ENCODE assay signal across 8 cellular contexts in the genomic region with DNA sequence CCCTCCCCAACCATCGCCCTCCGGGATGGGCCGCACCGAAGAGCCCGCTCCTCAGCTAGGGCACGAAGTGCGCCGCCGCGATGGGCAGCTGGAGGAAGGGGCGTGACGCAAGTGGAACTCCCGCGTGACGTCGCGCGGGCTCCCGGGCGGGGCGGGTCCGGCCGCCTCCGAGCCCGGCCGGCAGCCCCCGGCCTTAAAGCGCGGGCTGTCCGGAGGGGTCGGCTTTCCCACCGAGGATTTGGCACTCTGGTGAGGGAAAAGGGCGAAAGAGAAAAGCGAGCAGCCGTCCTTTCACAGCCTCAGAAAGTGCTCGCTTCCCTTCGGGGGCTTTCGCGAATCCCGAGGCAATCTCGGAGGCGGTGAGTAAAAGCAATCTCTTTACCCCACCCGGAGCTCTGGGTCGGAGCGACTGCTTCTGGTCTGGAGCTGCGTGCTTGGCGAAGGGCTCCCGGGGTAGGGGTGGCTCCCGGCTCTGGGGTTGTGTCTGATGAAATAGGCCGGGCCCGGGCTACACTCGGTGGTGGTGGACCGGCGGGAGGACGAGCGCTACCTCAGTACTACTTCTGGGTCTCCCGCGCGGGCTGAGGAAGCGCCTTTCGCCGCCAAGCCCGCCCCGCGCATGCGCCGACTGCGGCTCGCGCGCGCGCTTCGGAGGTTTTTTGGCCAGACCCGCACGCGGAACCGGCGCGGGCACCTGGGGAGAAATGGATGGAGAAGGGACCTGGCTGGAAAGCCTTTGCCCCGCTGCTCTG. TPM values are rescaled to one million over a fixed set of nuclear protein-coding genes. Genes with fewer than 3 reads are reported as not detected.
DNase-seq lines count a peak whose midpoint lies in the region; ATAC-seq and TF ChIP-seq lines count a peak whose summit lies in the region.

A gene (plus strand): TSS at position 123 of the 752 bp plus-strand sequence. CDS start 3,524 bp downstream, outside the sequence.

- H3K9me3 ChIP-seq in AG04450 (ENCODE audit: control insufficient read depth, insufficient read depth, low read length), result no peaks in the 10 kb centered on the region

- TF ChIP-seq CTCF in AG04450 (IDR thresholded peaks at IDR 0.05; ENCODE audit: low read depth, low read length), result no peak

- CTCF ChIA-PET in AG04450 (lab: Charles Lee), result interaction anchor here (0.9 to 1.5 kb wide), 4 partner anchors 50 to 770 kb away, joined by 4 to 7 read pairs (median 4); no protein-coding TSS in a partner anchor

- peak within 1 kb of the TSS; percentile 91 for H3K27ac ChIP-seq in AG04450 (ENCODE audit: low read depth, low read length)
- peak within 1 kb of the TSS; percentile 91 for H3K27ac ChIP-seq in caudate nucleus (ENCODE audit: low read depth, low read length)

- ATAC-seq in GM18873 (IDR thresholded peaks at IDR 0.05; ENCODE audit: low FRiP score, unreplicated experiment) (peak; percentile 51), HG03135 (IDR thresholded peaks at IDR 0.05; ENCODE audit: unreplicated experiment) (peak; percentile 73)

- H3K4me3 ChIP-seq in AG04450 (ENCODE audit: low read depth, low read length), result peak within 1 kb of the TSS; percentile 71

- peak; percentile 26 for DNase-seq in AG04450 (ENCODE audit: low read depth, low spot score)
- peak; percentile 90 for DNase-seq in NCI-H2227 treated with DMSO at 0.1 percent for 48 hours (lab: John Stamatoyannopoulos, UW)
- peak; percentile 52 to 68 (median 66) for DNase-seq in activated CD4-positive, CD25-positive, alpha-beta regulatory T cell (lab: John Stamatoyannopoulos, UW)
- DNase-seq in caudate nucleus (lab: John Stamatoyannopoulos, UW), result peak in 60 of 61 donors; percentile 13 to 88 (median 69)
- DNase-seq in inferior parietal cortex (ENCODE audit: extremely low spot score), result peak; percentile 80
- DNase-seq in stimulated activated CD4-positive, alpha-beta T cell treated with anti-CD3 and anti-CD28 coated beads, Interleukin-12 subunit alpha, Interleukin-12 subunit beta, amount 100 ng/mL, for 24 hours (ENCODE audit: low read depth in 2 of 2), result peak; percentile 69 to 75

- H3K27me3 ChIP-seq in AG04450 (ENCODE audit: control insufficient read depth, insufficient read depth, low read length), result no peaks in the 10 kb centered on the region

- POLR2A ChIA-PET in AG04450 (lab: Yijun Ruan, JAX), result interaction anchor here (1.0 kb wide), 2 partner anchors 94 to 106 kb away, joined by 3 to 4 read pairs; no protein-coding TSS in a partner anchor

RNA-seq across cellular contexts. Expression of the gene that starts here (rescaled TPM):
- 14.5 and 22.1 TPM in 2 replicates for polyA plus RNA-seq in AG04450 (2011; rRNA removed)
- polyA minus RNA-seq in AG04450 (2011; rRNA and poly(A)+ RNA removed), result 5.4 and 12.2 TPM in 2 replicates

Comparison
In these comparisons a context has a peak if more than half of its experiments do, and no peak if none do; other contexts are left out.
1. Peak in every context shown above with its lines: DNase-seq, ATAC-seq, H3K4me3 ChIP-seq and H3K27ac ChIP-seq.
2. DNase-seq: peak in every context shown above with its lines; median percentile 90 in NCI-H2227 treated with DMSO at 0.1 percent for 48 hours; 80 in inferior parietal cortex; 72 in stimulated activated CD4-positive, alpha-beta T cell treated with anti-CD3 and anti-CD28 coated beads, Interleukin-12 subunit alpha, Interleukin-12 subunit beta, amount 100 ng/mL, for 24 hours; 69 in caudate nucleus; 66 in activated CD4-positive, CD25-positive, alpha-beta regulatory T cell; 26 in AG04450.